Comparison of ENCODE assay signal across 21 cellular contexts in genomic region chr11:9774109-9774508, GRCh38.
DNase-seq lines count a peak whose midpoint lies in the region; ATAC-seq, FAIRE-seq and TF ChIP-seq lines count a peak whose summit lies in the region.
"Had no signal": no experiment of that assay in that cellular context is flagged by ENCODE, and none has a peak within 500 bp of the region (broad histone marks: within the 10 kb centered on the region; RNA-seq: fewer than 3 reads in every experiment).

No MANE protein-coding gene starts in this region.

- peak overlapping the region; percentile 93 for H2AK5ac ChIP-seq in IMR-90 (ENCODE audit: low read depth, low read length)

- H3K27ac ChIP-seq in A549 (peak overlapping the region in 1 of 2 experiments; percentile 35; a peak in 3 of 6 replicates), IMR-90 (ENCODE audit: insufficient read depth, low read length) (peak overlapping the region; percentile 90), cingulate gyrus (ENCODE audit: low read depth, low read length) (peak overlapping the region; percentile 29), osteoblast (ENCODE audit: low read depth, low read length) (peak overlapping the region; percentile 66)
- H3K27ac ChIP-seq: Peyer's patch had no signal

- peak overlapping the region; percentile 98 for H4K5ac ChIP-seq in IMR-90 (ENCODE audit: low read depth, low read length)

- peak overlapping the region; percentile 54 for H3K9ac ChIP-seq in IMR-90 (ENCODE audit: low read depth, low read length)

- no peak overlapping the region for H3K4me2 ChIP-seq in A549
- H3K4me2 ChIP-seq in IMR-90 (ENCODE audit: low read depth, low read length) = peak overlapping the region; percentile 3; the same call in 1 of the 2 replicates
- peak overlapping the region; percentile 40 for H3K4me2 ChIP-seq in osteoblast (ENCODE audit: insufficient read depth, low read length)

- peak overlapping the region; percentile 97 for H4K91ac ChIP-seq in IMR-90 (ENCODE audit: insufficient read depth, low read depth, low read length)

- no peak for ATAC-seq in A549
- no peak for ATAC-seq in IMR-90 (ENCODE audit: low read depth)
- ATAC-seq in left colon = no peak

- H4K20me1 ChIP-seq in IMR-90 (ENCODE audit: insufficient read depth, low read length) (no peaks in the 10 kb centered on the region), osteoblast (ENCODE audit: insufficient read depth, low read length) (no peaks in the 10 kb centered on the region)

- TF ChIP-seq POLR2A in A549 (IDR thresholded peaks at IDR 0.05; ENCODE audit: low read length) (no peak), IMR-90 (IDR thresholded peaks at IDR 0.05; ENCODE audit: low read depth, low read length) (no peak)

- intact Hi-C loops in IMR-90 (cut with micrococcal nuclease) = no loop called here
- intact Hi-C loops in left colon (cut with DNase I, micrococcal nuclease) = no loop called here

- H2AK9ac ChIP-seq in IMR-90 (replicated peaks; ENCODE audit: low read depth, low read length, poor library complexity) = no peak overlapping the region

- H3K9me1 ChIP-seq in IMR-90 (ENCODE audit: insufficient read depth, low read length) = peaks cover 22% of the 10 kb centered on the region

- BruUV-seq in IMR-90 (replicated peaks; lab: Mats Ljungman, UMichigan) = no TSS peak

- H3K36me3 ChIP-seq in IMR-90 (ENCODE audit: control insufficient read depth, insufficient read depth, low read length) = peaks cover 3% of the 10 kb centered on the region
- H3K36me3 ChIP-seq in osteoblast (ENCODE audit: insufficient read depth, low read length) = peaks cover 9% of the 10 kb centered on the region

- peak overlapping the region; percentile 93 for H3K14ac ChIP-seq in IMR-90 (replicated peaks; ENCODE audit: low read depth, low read length)

- peak overlapping the region; percentile 99 for H3K4ac ChIP-seq in IMR-90 (ENCODE audit: low read depth, low read length)

- H3K9me3 ChIP-seq in A549 (no peaks in the 10 kb centered on the region), IMR-90 (ENCODE audit: control insufficient read depth, insufficient read depth, low read length) (no peaks in the 10 kb centered on the region), osteoblast (ENCODE audit: low read depth, low read length) (no peaks in the 10 kb centered on the region)
- H3K9me3 ChIP-seq: Peyer's patch had no signal

- TF ChIP-seq RAD21 in A549 (conservative IDR thresholded peaks at IDR 0.05 in 1 of 2, IDR thresholded peaks at IDR 0.05 in 1 of 2) (no peak), IMR-90 (IDR thresholded peaks at IDR 0.05; ENCODE audit: low read length) (no peak)

- H3K4me3 ChIP-seq in A549 (no peak overlapping the region), IMR-90 (ENCODE audit: insufficient read depth, low read depth, low read length) (no peak overlapping the region), osteoblast (ENCODE audit: insufficient read depth, low read length) (no peak overlapping the region)
- H3K4me3 ChIP-seq: Peyer's patch had no signal

- no peak for DNase-seq in A549 (ENCODE audit: low read depth in 1 of 2, low spot score in 1 of 2)
- no peak for DNase-seq in IMR-90
- DNase-seq in osteoblast (ENCODE audit: insufficient read length, low spot score, missing footprints) = no peak
- no peak for DNase-seq in EL
- DNase-seq in midbrain (lab: John Stamatoyannopoulos, UW) = no peak
- DNase-seq in left colon = no peak
- DNase-seq: ACHN; CD4-positive, alpha-beta T cell; DMS79; GDM1; Karpas-422; NCI-H1417; NCI-H1930; NCI-H2171; NCI-H446 treated with DMSO at 0.1 percent for 48 hours; NCI-H774; Peyer's patch; Right ventricle myocardium superior had no signal

- in situ Hi-C loops in IMR-90 (cut with MboI; ENCODE audit: low sequenced_read_pairs) = loop anchor here (25.0 kb wide), 1 partner anchor 188 kb away; no protein-coding TSS in a partner anchor

- H2AFZ ChIP-seq in IMR-90 (replicated peaks; ENCODE audit: low read length, poor library complexity) = no peak overlapping the region
- no peak overlapping the region for H2AFZ ChIP-seq in osteoblast (ENCODE audit: low read length)

- FAIRE-seq in A549 (lab: Jason Lieb, UNC) = no peak
- FAIRE-seq: GM12892, H1 had no signal

- H2BK15ac ChIP-seq in IMR-90 (ENCODE audit: low read depth, low read length) = peak overlapping the region; percentile 94

- H3K4me1 ChIP-seq in A549 = peaks cover 31% of the 10 kb centered on the region
- H3K4me1 ChIP-seq in IMR-90 (ENCODE audit: control insufficient read depth, insufficient read depth, low read length) = peaks cover 25% of the 10 kb centered on the region
- peaks cover 30% of the 10 kb centered on the region for H3K4me1 ChIP-seq in osteoblast (ENCODE audit: insufficient read depth, low read length)
- H3K4me1 ChIP-seq: Peyer's patch had no signal

- CTCF ChIA-PET in A549 (lab: Yijun Ruan, JAX) = interaction anchor here (2.5 kb wide), 1 partner anchor 12 kb away, joined by 7 read pairs; no protein-coding TSS in a partner anchor
- CTCF ChIA-PET in IMR-90 (lab: Yijun Ruan, JAX) = no interaction called here

- H2BK120ac ChIP-seq in IMR-90 (ENCODE audit: low read depth, low read length) = peak overlapping the region; percentile 96

- no peak for TF ChIP-seq EP300 in A549 (IDR thresholded peaks at IDR 0.05)

- POLR2A ChIA-PET in A549 (lab: Yijun Ruan, JAX) = no interaction called here
- POLR2A ChIA-PET in IMR-90 (lab: Charles Lee; ENCODE audit: unreplicated experiment) = interaction anchor here (0.9 to 1.5 kb wide), 2 partner anchors 14 to 529 kb away, joined by 6 to 9 read pairs; no protein-coding TSS in a partner anchor

- H3K23ac ChIP-seq in IMR-90 (ENCODE audit: low read depth, low read length) = peak overlapping the region; percentile 93

- H3K79me2 ChIP-seq in osteoblast (ENCODE audit: insufficient read depth, low read length) = peaks cover 8% of the 10 kb centered on the region

- peak overlapping the region; percentile 96 for H2BK5ac ChIP-seq in IMR-90 (ENCODE audit: low read depth, low read length, poor library complexity, severe bottlenecking)

- H3K79me1 ChIP-seq in IMR-90 (ENCODE audit: low read depth in 1 of 2, low read length in 2 of 2) = peaks cover 9 to 42% of the 10 kb centered on the region in 2 experiments

- H2BK20ac ChIP-seq in IMR-90 (ENCODE audit: low read depth, low read length) = peak overlapping the region; percentile 97

- peak overlapping the region; percentile 73 to 95 for H4K8ac ChIP-seq in IMR-90 (ENCODE audit: low read depth in 2 of 2, low read length in 2 of 2)

- peak overlapping the region; percentile 99 for H3K18ac ChIP-seq in IMR-90 (ENCODE audit: low read depth, low read length)

- peak overlapping the region; percentile 94 for H3K56ac ChIP-seq in IMR-90 (ENCODE audit: extremely low read depth, insufficient read depth, low read length)

- H3K27me3 ChIP-seq in IMR-90 (ENCODE audit: control insufficient read depth, insufficient read depth, low read length) (no peaks in the 10 kb centered on the region), osteoblast (ENCODE audit: insufficient read depth, low read length) (no peaks in the 10 kb centered on the region)
- H3K27me3 ChIP-seq: Peyer's patch had no signal

- dilution Hi-C loops in IMR-90 (cut with HindIII; ENCODE audit: low sequenced_read_pairs, unreplicated experiment) = no loop called here

- no peak for TF ChIP-seq CTCF in A549 (IDR thresholded peaks at IDR 0.05)
- no peak for TF ChIP-seq CTCF in IMR-90 (conservative IDR thresholded peaks at IDR 0.05; ENCODE audit: low read depth, low read length)
- TF ChIP-seq CTCF in osteoblast (IDR thresholded peaks at IDR 0.05; ENCODE audit: extremely low read depth, low read depth, low read length) = no peak

TF ChIP-seq in A549, 52 proteins besides CTCF, POLR2A, EP300 and RAD21:
- TF ChIP-seq MAFK (IDR thresholded peaks at IDR 0.05; ENCODE audit: partially characterized antibody) (peak; percentile 72), CBX8 (IDR thresholded peaks at IDR 0.05) (no peak), ELK1 (IDR thresholded peaks at IDR 0.05; ENCODE audit: low read depth, low read length) (no peak), USF2 (IDR thresholded peaks at IDR 0.05) (no peak), EHMT2 (IDR thresholded peaks at IDR 0.05; ENCODE audit: low read depth) (no peak)

TF ChIP-seq in IMR-90, 13 proteins besides CTCF, POLR2A, EP300 and RAD21:
- TF ChIP-seq RCOR1 (IDR thresholded peaks at IDR 0.05; ENCODE audit: insufficient replicate concordance, low read length) (no peak), MAFK (IDR thresholded peaks at IDR 0.05; ENCODE audit: low read depth, low read length) (peak; percentile 71), MAZ (IDR thresholded peaks at IDR 0.05; ENCODE audit: borderline replicate concordance, low read depth, low read length) (no peak)
